ENCODE assay signal across 24 cellular contexts in the genomic region with DNA sequence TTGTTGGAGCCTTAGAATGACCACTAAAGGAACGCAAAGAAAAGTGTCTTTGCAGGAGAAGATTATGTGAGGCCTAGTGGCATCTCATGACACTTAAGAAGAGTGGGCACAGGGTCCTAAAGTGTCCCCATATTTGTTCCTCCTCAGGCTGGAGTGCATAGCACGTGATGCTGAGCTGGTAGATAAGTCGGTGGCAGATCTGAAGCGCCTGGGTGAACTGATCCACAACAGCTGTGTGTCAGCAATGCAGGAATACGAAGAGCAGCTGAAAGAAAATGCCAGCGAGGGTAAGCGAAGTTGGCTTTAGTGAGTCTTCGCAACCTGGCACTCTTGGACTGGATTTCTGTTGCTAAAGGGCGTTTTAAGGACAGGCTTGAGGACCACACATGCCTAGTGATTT.
DNase-seq lines count a peak whose midpoint lies in the region; ATAC-seq and TF ChIP-seq lines count a peak whose summit lies in the region.
"Had no signal": no experiment of that assay in that cellular context is flagged by ENCODE, and none has a peak within 500 bp of the region (broad histone marks: within the 10 kb centered on the region; RNA-seq: fewer than 3 reads in every experiment).

No MANE protein-coding gene starts in this region.

- no peaks in the 10 kb centered on the region for H3K27me3 Mint-ChIP-seq in activated CD8-positive, alpha-beta memory T cell treated with anti-CD3 and anti-CD28 coated beads, Interleukin-2, amount 10 ng/mL, durations not matched to agents 7 days and 5 days
- no peaks in the 10 kb centered on the region for H3K27me3 Mint-ChIP-seq in T-helper 17 cell

- H3K27ac ChIP-seq in heart right ventricle = peak overlapping the region in 6 of 10 donors; percentile 7 to 44 (median 26)
- peak overlapping the region; percentile 77 for H3K27ac ChIP-seq in psoas muscle
- H3K27ac ChIP-seq: A549, neutrophil, spleen, stomach, tibial nerve had no signal

- no peak for DNase-seq in activated CD8-positive, alpha-beta memory T cell treated with anti-CD3 and anti-CD28 coated beads, Interleukin-2, amount 10 ng/mL, durations not matched to agents 7 days and 5 days
- no peak for DNase-seq in activated CD8-positive, alpha-beta memory T cell treated with anti-CD3 and anti-CD28 coated beads, Interleukin-2, amount 50 U/mL, for 48 hours
- DNase-seq in T-helper 17 cell (no peak), heart right ventricle (peak in 1 of 2 donors; percentile 27), psoas muscle (peak in 1 of 2 donors; percentile 60), SHP77 treated with DMSO at 0.1 percent for 48 hours (lab: John Stamatoyannopoulos, UW) (no peak), cerebellar cortex (ENCODE audit: low spot score) (no peak), NCI-H187 treated with DMSO at 0.1 percent for 48 hours (lab: John Stamatoyannopoulos, UW) (no peak)
- DNase-seq: activated CD4-positive, alpha-beta T cell treated with anti-CD3 and anti-CD28 coated beads for 4 hours; activated naive CD4-positive, alpha-beta T cell treated with anti-CD3 and anti-CD28 coated beads, Interleukin-2, amount 50 U/mL, for 16 hours; BE2C; COR-L47; Karpas-422; NCI-H1048; NCI-H1930; NCI-H82; SIG-M5; spleen; stimulated activated CD4-positive, alpha-beta T cell treated with anti-CD3 and anti-CD28 coated beads, Interleukin-4, amount 100 ng/mL, for 1 hour; stomach had no signal

- H3K27ac Mint-ChIP-seq in activated CD8-positive, alpha-beta memory T cell treated with anti-CD3 and anti-CD28 coated beads, Interleukin-2, amount 10 ng/mL, durations not matched to agents 7 days and 5 days = peak overlapping the region; percentile 30
- peak overlapping the region; percentile 83 for H3K27ac Mint-ChIP-seq in T-helper 17 cell

- TF ChIP-seq CTCF in heart right ventricle (IDR thresholded peaks at IDR 0.05) (no peak), psoas muscle (IDR thresholded peaks at IDR 0.05) (no peak)

- CTCF ChIA-PET in activated CD8-positive, alpha-beta memory T cell treated with anti-CD3 and anti-CD28 coated beads, Interleukin-2, amount 10 ng/mL, durations not matched to agents 7 days and 5 days (lab: Charles Lee) = interaction anchor here (0.6 kb wide), 1 partner anchor 195 kb away, joined by 3 read pairs; no protein-coding TSS in a partner anchor

- intact Hi-C loops in heart right ventricle (cut with DNase I) (loop anchor here in 1 of 10 donors (10.0 kb wide), 1 partner anchor 198 kb away; no protein-coding TSS in a partner anchor), psoas muscle (cut with DNase I) (loop anchor here in 1 of 2 donors (10.0 kb wide), 1 partner anchor 48 kb away; no protein-coding TSS in a partner anchor)

- H3K9me3 ChIP-seq in T-helper 17 cell (ENCODE audit: control insufficient read depth, low read length, poor library complexity, severe bottlenecking) = no peaks in the 10 kb centered on the region
- no peaks in the 10 kb centered on the region for H3K9me3 ChIP-seq in heart right ventricle
- H3K9me3 ChIP-seq in psoas muscle = no peaks in the 10 kb centered on the region
- H3K9me3 ChIP-seq: A549, BE2C, neutrophil, spleen, stomach, tibial nerve had no signal

- H3K4me1 Mint-ChIP-seq in activated CD8-positive, alpha-beta memory T cell treated with anti-CD3 and anti-CD28 coated beads, Interleukin-2, amount 10 ng/mL, durations not matched to agents 7 days and 5 days = peaks cover 6% of the 10 kb centered on the region
- peaks cover 25% of the 10 kb centered on the region for H3K4me1 Mint-ChIP-seq in T-helper 17 cell

- H3K36me3 ChIP-seq in heart right ventricle = peaks cover 0 to 100% (median 54%) of the 10 kb centered on the region in 9 donors
- H3K36me3 ChIP-seq in psoas muscle (ENCODE audit: insufficient read depth in 1 of 2, low read depth in 1 of 2) = peaks cover 15 to 99% of the 10 kb centered on the region in 2 donors

- H3K9me3 Mint-ChIP-seq in activated CD8-positive, alpha-beta memory T cell treated with anti-CD3 and anti-CD28 coated beads, Interleukin-2, amount 10 ng/mL, durations not matched to agents 7 days and 5 days (ENCODE audit: low read depth) = no peaks in the 10 kb centered on the region

- H3K4me3 ChIP-seq in heart right ventricle (no peak overlapping the region), psoas muscle (no peak overlapping the region)
- H3K4me3 ChIP-seq: A549, lung, spleen, stomach, tibial nerve had no signal

- 43 to 71% methylated on average over 9 of the region's 9 CpGs for WGBS in heart right ventricle, 2 donors
- 17 to 38% (median 32%) methylated on average over 9 of the region's 9 CpGs for WGBS in psoas muscle, 3 donors

- peaks cover 59% of the 10 kb centered on the region for H3K36me3 Mint-ChIP-seq in activated CD8-positive, alpha-beta memory T cell treated with anti-CD3 and anti-CD28 coated beads, Interleukin-2, amount 10 ng/mL, durations not matched to agents 7 days and 5 days
- peaks cover 26% of the 10 kb centered on the region for H3K36me3 Mint-ChIP-seq in T-helper 17 cell (ENCODE audit: low read depth)

- H3K4me1 ChIP-seq in heart right ventricle (peaks cover 0 to 11% (median 0%) of the 10 kb centered on the region in 9 donors), psoas muscle (peaks cover 24% of the 10 kb centered on the region)
- H3K4me1 ChIP-seq: A549, BE2C, tibial nerve had no signal

- ATAC-seq in activated CD8-positive, alpha-beta memory T cell treated with anti-CD3 and anti-CD28 coated beads, Interleukin-2, amount 10 ng/mL, durations not matched to agents 7 days and 5 days = no peak
- ATAC-seq in T-helper 17 cell = no peak
- peak; percentile 34 to 87 (median 76) for ATAC-seq in heart right ventricle
- ATAC-seq in psoas muscle = peak; percentile 93 to 96 (median 94)

- H3K4me3 Mint-ChIP-seq in activated CD8-positive, alpha-beta memory T cell treated with anti-CD3 and anti-CD28 coated beads, Interleukin-2, amount 10 ng/mL, durations not matched to agents 7 days and 5 days = no peak overlapping the region
- no peak overlapping the region for H3K4me3 Mint-ChIP-seq in T-helper 17 cell

- H3K27me3 ChIP-seq in heart right ventricle = no peaks in the 10 kb centered on the region
- H3K27me3 ChIP-seq in psoas muscle (ENCODE audit: insufficient read depth in 3 of 3, low read length in 2 of 3) = no peaks in the 10 kb centered on the region
- H3K27me3 ChIP-seq: BE2C, neutrophil, spleen, stomach, tibial nerve had no signal

Comparison
In these comparisons a context has a peak if more than half of its experiments do, and no peak if none do; other contexts are left out.
1. ATAC-seq: peak in heart right ventricle (8 of 8) and psoas muscle (4 of 4); none in activated CD8-positive, alpha-beta memory T cell treated with anti-CD3 and anti-CD28 coated beads, Interleukin-2, amount 10 ng/mL, durations not matched to agents 7 days and 5 days (single experiment) and T-helper 17 cell (single experiment).